ENCODE assay signal across 8 cellular contexts in genomic region chr20:59940129-59940955, GRCh38. TPM values are rescaled to one million over a fixed set of nuclear protein-coding genes. Genes with fewer than 3 reads are reported as not detected.
DNase-seq lines count a peak whose midpoint lies in the region; ATAC-seq, FAIRE-seq and TF ChIP-seq lines count a peak whose summit lies in the region.

FAM217B (plus strand) TSS chr20:59940389; CDS start chr20:59943944, 3,555 bp downstream.
PPP1R3D (minus strand) TSS chr20:59940305; CDS start chr20:59939931, 374 bp downstream.

- no peaks in the 10 kb centered on the region for H3K27me3 ChIP-seq in bronchial epithelial cell (ENCODE audit: control insufficient read depth, insufficient read depth, low read length)

- CTCF ChIA-PET in AG04449 (lab: Yijun Ruan, JAX), result interaction anchor here (1.0 to 2.3 kb wide), 10 partner anchors 9 to 1322 kb away, joined by 3 to 13 read pairs (median 4); no protein-coding TSS in a partner anchor

- TF ChIP-seq CTCF in AG04449 (IDR thresholded peaks at IDR 0.05; ENCODE audit: insufficient read depth, low read length, missing control alignments), result peak; percentile 29
- no peak for TF ChIP-seq CTCF in WI38 (IDR thresholded peaks at IDR 0.05; ENCODE audit: low read depth, low read length)
- TF ChIP-seq CTCF in bronchial epithelial cell (IDR thresholded peaks at IDR 0.05; ENCODE audit: insufficient read depth, low read length, severe bottlenecking), result peak; percentile 12

- no peak for FAIRE-seq in bronchial epithelial cell (lab: Jason Lieb, UNC)

- H3K4me3 ChIP-seq in AG04449 (ENCODE audit: low read depth, low read length) (peak within 1 kb of the TSS; percentile 77), WI38 (ENCODE audit: low read depth, low read length) (peak within 1 kb of the TSS; percentile 90), bronchial epithelial cell (ENCODE audit: low read depth, low read length) (peak within 1 kb of the TSS; percentile 81)

- peak within 1 kb of the TSS; percentile 92 to 99 (median 97) for H3K4me3 Mint-ChIP-seq in immature natural killer cell

- H3K9me3 Mint-ChIP-seq in immature natural killer cell, result no peaks in the 10 kb centered on the region

- H3K27ac Mint-ChIP-seq in immature natural killer cell, result peak within 1 kb of the TSS; percentile 95 to 99 (median 98)

- POLR2A ChIA-PET in AG04449 (lab: Yijun Ruan, JAX), result interaction anchor here (1.0 to 1.5 kb wide), 2 partner anchors 177 to 1246 kb away, joined by 3 to 5 read pairs; no protein-coding TSS in a partner anchor

- peak; percentile 90 for DNase-seq in AG04449 (ENCODE audit: low read depth, low spot score)
- peak; percentile 90 for DNase-seq in NCI-H2171 treated with DMSO at 0.1 percent for 48 hours (lab: John Stamatoyannopoulos, UW)
- peak; percentile 88 for DNase-seq in bronchial epithelial cell (ENCODE audit: low read depth)
- peak; percentile 88 to 89 (median 89) for DNase-seq in immature natural killer cell
- DNase-seq in smooth muscle cell of the brain vasculature (ENCODE audit: low read depth, low spot score), result peak; percentile 94

- H3K4me1 Mint-ChIP-seq in immature natural killer cell, result peaks cover 33 to 64% of the 10 kb centered on the region in 2 donors

- H3K36me3 Mint-ChIP-seq in immature natural killer cell, result peaks cover 9 to 16% (median 15%) of the 10 kb centered on the region in 3 donors

- ATAC-seq in GM18870 (IDR thresholded peaks at IDR 0.05; ENCODE audit: unreplicated experiment) (peak; percentile 84), HG03108 (IDR thresholded peaks at IDR 0.05; ENCODE audit: unreplicated experiment) (peak; percentile 88)

- H3K27me3 Mint-ChIP-seq in immature natural killer cell (ENCODE audit: low read depth in 3 of 3), result peaks cover 3 to 10% (median 7%) of the 10 kb centered on the region in 3 donors

- H3K36me3 ChIP-seq in bronchial epithelial cell (ENCODE audit: control insufficient read depth, insufficient read depth, low read length), result no peaks in the 10 kb centered on the region

RNA-seq across cellular contexts. Expression of gene FAM217B, which starts in this region (rescaled TPM):
- total RNA-seq in bronchial epithelial cell, result 4.5 and 5.8 TPM in 2 replicates
- 10 to 100 TPM in 2 of 3 donors, 1 to 10 TPM in 1; 8.4 to 26.8 (median 25.6) TPM for polyA plus RNA-seq in immature natural killer cell

RNA-seq across cellular contexts. Expression of gene PPP1R3D, which starts in this region (rescaled TPM):
- total RNA-seq in bronchial epithelial cell, result 9.5 and 12.2 TPM in 2 replicates
- polyA plus RNA-seq in immature natural killer cell, result 1 to 10 TPM in 2 of 3 donors, under 1 TPM in 1; 0.92 to 2.8 (median 2.0) TPM

Comparison
In these comparisons a context has a peak if more than half of its experiments do, and no peak if none do; other contexts are left out.
1. Peak in every context shown above with its lines: DNase-seq, ATAC-seq and H3K4me3 ChIP-seq.